Comparison of ENCODE assay signal across 14 cellular contexts in genomic region chr11:132312161-132312560, GRCh38.
A peak's percentile ranks its signal among the peaks of the same experiment; 100 is the strongest.
DNase-seq lines count a peak whose midpoint lies in the region; FAIRE-seq and TF ChIP-seq lines count a peak whose summit lies in the region.
"Had no signal": no experiment of that assay in that cellular context is flagged by ENCODE, and none has a peak within 500 bp of the region (broad histone marks: within the 10 kb centered on the region; RNA-seq: fewer than 3 reads in every experiment).

No MANE protein-coding gene starts in this region.

- no peak overlapping the region for H2BK120ac ChIP-seq in mesenchymal stem cell (ENCODE audit: low read depth, low read length)

- TF ChIP-seq POLR2A in suprapubic skin (IDR thresholded peaks at IDR 0.05), result no peak

- H3K9me3 ChIP-seq in mesenchymal stem cell (ENCODE audit: control insufficient read depth, low read length), result no peaks in the 10 kb centered on the region
- H3K9me3 ChIP-seq in suprapubic skin, result no peaks in the 10 kb centered on the region
- H3K9me3 ChIP-seq: SJCRH30 had no signal

- H3K4me3 Mint-ChIP-seq in glutamatergic neuron (ENCODE audit: unreplicated experiment), result no peak overlapping the region
- H3K4me3 Mint-ChIP-seq: activated T-cell treated with anti-CD3 and anti-CD28 coated beads, Interleukin-2, amount 50 U/mL, for 24 hours had no signal

- no peak overlapping the region for H2AFZ ChIP-seq in mesenchymal stem cell (ENCODE audit: low read depth, low read length)

- H3K36me3 ChIP-seq in bronchial epithelial cell (ENCODE audit: control insufficient read depth, insufficient read depth, low read length) (no peaks in the 10 kb centered on the region), mesenchymal stem cell (ENCODE audit: control insufficient read depth in 1 of 2, insufficient read depth in 2 of 2, low read depth in 1 of 2, low read length in 2 of 2) (peaks cover 0 to 33% of the 10 kb centered on the region in 2 experiments), suprapubic skin (no peaks in the 10 kb centered on the region)
- H3K36me3 ChIP-seq: SJCRH30 had no signal

- no peak overlapping the region for H2BK15ac ChIP-seq in mesenchymal stem cell (ENCODE audit: low read depth, poor library complexity, severe bottlenecking)

- H2BK5ac ChIP-seq in mesenchymal stem cell (ENCODE audit: low read depth, low read length, poor library complexity, severe bottlenecking), result no peak overlapping the region

- no peak for TF ChIP-seq EP300 in suprapubic skin (IDR thresholded peaks at IDR 0.05)

- no peak overlapping the region for H4K91ac ChIP-seq in mesenchymal stem cell (ENCODE audit: low read length)

- H3K27me3 ChIP-seq in bronchial epithelial cell (ENCODE audit: control insufficient read depth, insufficient read depth, low read length), result no peaks in the 10 kb centered on the region
- H3K27me3 ChIP-seq in mesenchymal stem cell (ENCODE audit: control insufficient read depth in 1 of 2, insufficient read depth in 1 of 2, low read length in 2 of 2), result no peaks in the 10 kb centered on the region
- H3K27me3 ChIP-seq in suprapubic skin, result no peaks in the 10 kb centered on the region
- H3K27me3 ChIP-seq: SJCRH30 had no signal

- H3K27ac ChIP-seq in mesenchymal stem cell (ENCODE audit: low read length, poor library complexity, severe bottlenecking), result peak overlapping the region; percentile 58
- no peak overlapping the region for H3K27ac ChIP-seq in suprapubic skin
- H3K27ac ChIP-seq: C4-2B, SJCRH30 had no signal

- WGBS in mesenchymal stem cell, result 84% methylated on average over 5 of the region's 5 CpGs
- 80% methylated on average over 5 of the region's 5 CpGs for WGBS in suprapubic skin

- no peak overlapping the region for H3K18ac ChIP-seq in mesenchymal stem cell (ENCODE audit: low read depth in 1 of 2, low read length in 2 of 2)

- H3K4me3 ChIP-seq in bronchial epithelial cell (ENCODE audit: low read depth, low read length) (no peak overlapping the region), mesenchymal stem cell (ENCODE audit: insufficient read depth in 1 of 2, low read depth in 1 of 2, low read length in 2 of 2) (no peak overlapping the region), suprapubic skin (no peak overlapping the region)
- H3K4me3 ChIP-seq: SJCRH30 had no signal

- no peak overlapping the region for H3K27ac Mint-ChIP-seq in glutamatergic neuron (ENCODE audit: unreplicated experiment)
- H3K27ac Mint-ChIP-seq: activated T-cell treated with anti-CD3 and anti-CD28 coated beads, Interleukin-2, amount 50 U/mL, for 24 hours had no signal

- no peaks in the 10 kb centered on the region for H3K36me3 Mint-ChIP-seq in glutamatergic neuron (ENCODE audit: unreplicated experiment)

- H3K27me3 Mint-ChIP-seq in glutamatergic neuron (ENCODE audit: unreplicated experiment), result no peaks in the 10 kb centered on the region
- H3K27me3 Mint-ChIP-seq: activated T-cell treated with anti-CD3 and anti-CD28 coated beads, Interleukin-2, amount 50 U/mL, for 24 hours had no signal

- peaks cover 12% of the 10 kb centered on the region for H3K4me1 ChIP-seq in mesenchymal stem cell (ENCODE audit: control insufficient read depth, insufficient read depth, low read depth, low read length)
- H3K4me1 ChIP-seq in suprapubic skin, result no peaks in the 10 kb centered on the region
- H3K4me1 ChIP-seq: SJCRH30 had no signal

- peak overlapping the region in 1 of 2 experiments; percentile 35 for H3K14ac ChIP-seq in mesenchymal stem cell (ENCODE audit: low read length in 2 of 2)

- H3K79me1 ChIP-seq in mesenchymal stem cell (replicated peaks; ENCODE audit: low read length, poor library complexity, severe bottlenecking), result peaks cover 14% of the 10 kb centered on the region

- peak; percentile 64 for DNase-seq in EH (ENCODE audit: low read depth)
- peak; percentile 16 for DNase-seq in NCI-H345 treated with DMSO at 0.1 percent for 48 hours (lab: John Stamatoyannopoulos, UW; ENCODE audit: unreplicated experiment)
- DNase-seq in bronchial epithelial cell (ENCODE audit: low read depth), result peak; percentile 84
- peak; percentile 49 for DNase-seq in mesenchymal stem cell
- no peak for DNase-seq in SK-N-DZ (ENCODE audit: low spot score)
- no peak for DNase-seq in NCI-H2029 (lab: John Stamatoyannopoulos, UW)
- no peak for DNase-seq in glutamatergic neuron
- no peak for DNase-seq in suprapubic skin (ENCODE audit: low spot score in 2 of 2)
- DNase-seq: activated CD4-positive, CD25-positive, alpha-beta regulatory T cell; activated T-cell treated with anti-CD3 and anti-CD28 coated beads, Interleukin-2, amount 50 U/mL, for 24 hours; effector memory CD4-positive, alpha-beta T cell; stimulated activated naive CD4-positive, alpha-beta T cell treated with Interleukin-2 at 50 U/mL for 16 hours had no signal

- H3K4me2 ChIP-seq in mesenchymal stem cell (ENCODE audit: low read length, poor library complexity, severe bottlenecking), result no peak overlapping the region

- no peaks in the 10 kb centered on the region for H3K4me1 Mint-ChIP-seq in glutamatergic neuron (ENCODE audit: low read depth, unreplicated experiment)

- H4K8ac ChIP-seq in mesenchymal stem cell (ENCODE audit: low read length), result no peak overlapping the region

- FAIRE-seq in bronchial epithelial cell (lab: Jason Lieb, UNC), result peak; percentile 62

- H3K4ac ChIP-seq in mesenchymal stem cell (ENCODE audit: low read depth in 1 of 2, low read length in 2 of 2), result no peak overlapping the region

- no peak overlapping the region for H2BK12ac ChIP-seq in mesenchymal stem cell (ENCODE audit: low read length in 2 of 2)

- H3K9ac ChIP-seq in mesenchymal stem cell (ENCODE audit: low read length), result no peak overlapping the region

- H3K23ac ChIP-seq in mesenchymal stem cell (ENCODE audit: low read length in 2 of 2), result no peak overlapping the region

- TF ChIP-seq CTCF in bronchial epithelial cell (IDR thresholded peaks at IDR 0.05; ENCODE audit: insufficient read depth, low read length, severe bottlenecking) (no peak), glutamatergic neuron (IDR thresholded peaks at IDR 0.05; ENCODE audit: partially characterized antibody, unreplicated experiment) (no peak), suprapubic skin (IDR thresholded peaks at IDR 0.05) (no peak)

- no peaks in the 10 kb centered on the region for H3K9me3 Mint-ChIP-seq in glutamatergic neuron (ENCODE audit: unreplicated experiment)
- H3K9me3 Mint-ChIP-seq: activated T-cell treated with anti-CD3 and anti-CD28 coated beads, Interleukin-2, amount 50 U/mL, for 24 hours had no signal

- no peak overlapping the region for H2AK5ac ChIP-seq in mesenchymal stem cell (ENCODE audit: low read length, severe bottlenecking)

Comparison
In these comparisons a context has a peak if more than half of its experiments do, and no peak if none do; other contexts are left out.
1. DNase-seq: peak in EH (single experiment), NCI-H345 treated with DMSO at 0.1 percent for 48 hours (single experiment), bronchial epithelial cell (single experiment) and mesenchymal stem cell (single experiment); none in SK-N-DZ (single experiment), NCI-H2029 (single experiment), glutamatergic neuron (single experiment) and suprapubic skin (0 of 2).